1 cellular context compared by ENCODE assay signal in the genomic region with DNA sequence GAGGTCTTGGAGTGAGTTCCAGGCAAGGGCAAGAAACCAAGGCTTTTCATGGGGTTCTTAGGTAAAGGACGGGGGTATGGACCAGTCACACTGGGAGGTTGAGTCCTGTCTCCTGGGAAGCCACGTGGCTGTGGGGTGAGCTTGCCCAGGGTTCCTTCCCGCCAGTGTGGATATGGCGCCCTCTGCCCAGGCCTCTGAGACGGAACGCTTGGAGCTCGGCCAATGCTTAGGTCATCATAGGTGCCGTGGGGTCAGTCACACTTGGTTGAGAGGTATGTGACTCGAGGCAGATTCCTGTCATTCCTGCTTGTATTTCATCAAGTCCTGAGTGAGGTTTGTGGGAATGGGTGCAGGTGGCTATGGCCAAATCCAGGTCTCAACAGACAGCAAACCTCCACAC.
TF ChIP-seq lines count a peak whose summit lies in the region.

No MANE protein-coding gene starts in this region.

TF ChIP-seq in HepG2, 621 proteins besides CTCF, POLR2A, EP300 and RAD21 (continued from another document):
- TF ChIP-seq ZNF687 (CRISPR knock-in tag; IDR thresholded peaks at IDR 0.05) (peak; percentile 51), RFXANK (CRISPR knock-in tag; IDR thresholded peaks at IDR 0.05) (no peak), ZFP82 (CRISPR knock-in tag; IDR thresholded peaks at IDR 0.05; ENCODE audit: borderline replicate concordance) (no peak), JDP2 (CRISPR knock-in tag; IDR thresholded peaks at IDR 0.05; ENCODE audit: borderline replicate concordance) (no peak), ZNF782 (CRISPR knock-in tag; IDR thresholded peaks at IDR 0.05; ENCODE audit: borderline replicate concordance) (no peak), ZFY (CRISPR knock-in tag; IDR thresholded peaks at IDR 0.05) (no peak), AGO1 (IDR thresholded peaks at IDR 0.05; ENCODE audit: low read depth, low read length, poor library complexity, severe bottlenecking) (no peak), ZFAT (CRISPR knock-in tag; conservative IDR thresholded peaks at IDR 0.05) (no peak), ZNF704 (CRISPR knock-in tag; IDR thresholded peaks at IDR 0.05; ENCODE audit: borderline replicate concordance) (no peak), GATA4 (IDR thresholded peaks at IDR 0.05; ENCODE audit: borderline replicate concordance, low read depth) (no peak), ATF2 (CRISPR knock-in tag; IDR thresholded peaks at IDR 0.05) (0 out of 2 replicates have a peak, but pooled peaks have one; percentile 33), TERF1 (CRISPR knock-in tag; IDR thresholded peaks at IDR 0.05) (no peak), TEF (CRISPR knock-in tag; IDR thresholded peaks at IDR 0.05) (no peak), LCORL (IDR thresholded peaks at IDR 0.05) (no peak), LCORL (CRISPR knock-in tag; IDR thresholded peaks at IDR 0.05) (no peak), SOX13 (IDR thresholded peaks at IDR 0.05) (no peak), SOX13 (CRISPR knock-in tag; conservative IDR thresholded peaks at IDR 0.05 in 1 of 2, IDR thresholded peaks at IDR 0.05 in 1 of 2) (no peak), ZNF160 (CRISPR knock-in tag; IDR thresholded peaks at IDR 0.05) (no peak), ZNF383 (CRISPR knock-in tag; IDR thresholded peaks at IDR 0.05; ENCODE audit: borderline replicate concordance) (no peak), CHD2 (IDR thresholded peaks at IDR 0.05; ENCODE audit: low read depth, low read length) (0 out of 2 replicates have a peak, but pooled peaks have one; percentile 18), BRD4 (CRISPR knock-in tag; IDR thresholded peaks at IDR 0.05) (no peak), SRF (IDR thresholded peaks at IDR 0.05; ENCODE audit: low read depth, low read length) (no peak), BCL6 (CRISPR knock-in tag; IDR thresholded peaks at IDR 0.05) (no peak), ZNF138 (CRISPR knock-in tag; IDR thresholded peaks at IDR 0.05; ENCODE audit: low read depth) (no peak), MAFG (CRISPR knock-in tag; IDR thresholded peaks at IDR 0.05) (no peak), TEAD3 (CRISPR knock-in tag; optimal IDR thresholded peaks at IDR 0.05; ENCODE audit: borderline replicate concordance) (peak; percentile 60)
- TF ChIP-seq, protein P1, sequence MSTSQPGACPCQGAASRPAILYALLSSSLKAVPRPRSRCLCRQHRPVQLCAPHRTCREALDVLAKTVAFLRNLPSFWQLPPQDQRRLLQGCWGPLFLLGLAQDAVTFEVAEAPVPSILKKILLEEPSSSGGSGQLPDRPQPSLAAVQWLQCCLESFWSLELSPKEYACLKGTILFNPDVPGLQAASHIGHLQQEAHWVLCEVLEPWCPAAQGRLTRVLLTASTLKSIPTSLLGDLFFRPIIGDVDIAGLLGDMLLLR (CRISPR knock-in tag; IDR thresholded peaks at IDR 0.05) = no peak
- TF ChIP-seq, protein P2, sequence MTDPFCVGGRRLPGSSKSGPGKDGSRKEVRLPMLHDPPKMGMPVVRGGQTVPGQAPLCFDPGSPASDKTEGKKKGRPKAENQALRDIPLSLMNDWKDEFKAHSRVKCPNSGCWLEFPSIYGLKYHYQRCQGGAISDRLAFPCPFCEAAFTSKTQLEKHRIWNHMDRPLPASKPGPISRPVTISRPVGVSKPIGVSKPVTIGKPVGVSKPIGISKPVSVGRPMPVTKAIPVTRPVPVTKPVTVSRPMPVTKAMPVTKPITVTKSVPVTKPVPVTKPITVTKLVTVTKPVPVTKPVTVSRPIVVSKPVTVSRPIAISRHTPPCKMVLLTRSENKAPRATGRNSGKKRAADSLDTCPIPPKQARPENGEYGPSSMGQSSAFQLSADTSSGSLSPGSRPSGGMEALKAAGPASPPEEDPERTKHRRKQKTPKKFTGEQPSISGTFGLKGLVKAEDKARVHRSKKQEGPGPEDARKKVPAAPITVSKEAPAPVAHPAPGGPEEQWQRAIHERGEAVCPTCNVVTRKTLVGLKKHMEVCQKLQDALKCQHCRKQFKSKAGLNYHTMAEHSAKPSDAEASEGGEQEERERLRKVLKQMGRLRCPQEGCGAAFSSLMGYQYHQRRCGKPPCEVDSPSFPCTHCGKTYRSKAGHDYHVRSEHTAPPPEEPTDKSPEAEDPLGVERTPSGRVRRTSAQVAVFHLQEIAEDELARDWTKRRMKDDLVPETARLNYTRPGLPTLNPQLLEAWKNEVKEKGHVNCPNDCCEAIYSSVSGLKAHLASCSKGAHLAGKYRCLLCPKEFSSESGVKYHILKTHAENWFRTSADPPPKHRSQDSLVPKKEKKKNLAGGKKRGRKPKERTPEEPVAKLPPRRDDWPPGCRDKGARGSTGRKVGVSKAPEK (CRISPR knock-in tag; IDR thresholded peaks at IDR 0.05; ENCODE audit: borderline replicate concordance) = no peak
- TF ChIP-seq, protein P3, sequence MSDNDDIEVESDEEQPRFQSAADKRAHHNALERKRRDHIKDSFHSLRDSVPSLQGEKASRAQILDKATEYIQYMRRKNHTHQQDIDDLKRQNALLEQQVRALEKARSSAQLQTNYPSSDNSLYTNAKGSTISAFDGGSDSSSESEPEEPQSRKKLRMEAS (IDR thresholded peaks at IDR 0.05) = peak; percentile 49
- TF ChIP-seq, protein P4, sequence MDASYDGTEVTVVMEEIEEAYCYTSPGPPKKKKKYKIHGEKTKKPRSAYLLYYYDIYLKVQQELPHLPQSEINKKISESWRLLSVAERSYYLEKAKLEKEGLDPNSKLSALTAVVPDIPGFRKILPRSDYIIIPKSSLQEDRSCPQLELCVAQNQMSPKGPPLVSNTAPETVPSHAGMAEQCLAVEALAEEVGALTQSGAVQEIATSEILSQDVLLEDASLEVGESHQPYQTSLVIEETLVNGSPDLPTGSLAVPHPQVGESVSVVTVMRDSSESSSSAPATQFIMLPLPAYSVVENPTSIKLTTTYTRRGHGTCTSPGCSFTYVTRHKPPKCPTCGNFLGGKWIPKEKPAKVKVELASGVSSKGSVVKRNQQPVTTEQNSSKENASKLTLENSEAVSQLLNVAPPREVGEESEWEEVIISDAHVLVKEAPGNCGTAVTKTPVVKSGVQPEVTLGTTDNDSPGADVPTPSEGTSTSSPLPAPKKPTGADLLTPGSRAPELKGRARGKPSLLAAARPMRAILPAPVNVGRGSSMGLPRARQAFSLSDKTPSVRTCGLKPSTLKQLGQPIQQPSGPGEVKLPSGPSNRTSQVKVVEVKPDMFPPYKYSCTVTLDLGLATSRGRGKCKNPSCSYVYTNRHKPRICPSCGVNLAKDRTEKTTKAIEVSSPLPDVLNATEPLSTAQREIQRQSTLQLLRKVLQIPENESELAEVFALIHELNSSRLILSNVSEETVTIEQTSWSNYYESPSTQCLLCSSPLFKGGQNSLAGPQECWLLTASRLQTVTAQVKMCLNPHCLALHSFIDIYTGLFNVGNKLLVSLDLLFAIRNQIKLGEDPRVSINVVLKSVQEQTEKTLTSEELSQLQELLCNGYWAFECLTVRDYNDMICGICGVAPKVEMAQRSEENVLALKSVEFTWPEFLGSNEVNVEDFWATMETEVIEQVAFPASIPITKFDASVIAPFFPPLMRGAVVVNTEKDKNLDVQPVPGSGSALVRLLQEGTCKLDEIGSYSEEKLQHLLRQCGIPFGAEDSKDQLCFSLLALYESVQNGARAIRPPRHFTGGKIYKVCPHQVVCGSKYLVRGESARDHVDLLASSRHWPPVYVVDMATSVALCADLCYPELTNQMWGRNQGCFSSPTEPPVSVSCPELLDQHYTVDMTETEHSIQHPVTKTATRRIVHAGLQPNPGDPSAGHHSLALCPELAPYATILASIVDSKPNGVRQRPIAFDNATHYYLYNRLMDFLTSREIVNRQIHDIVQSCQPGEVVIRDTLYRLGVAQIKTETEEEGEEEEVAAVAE (CRISPR knock-in tag; IDR thresholded peaks at IDR 0.05; ENCODE audit: borderline replicate concordance) = no peak
- TF ChIP-seq, protein P5, sequence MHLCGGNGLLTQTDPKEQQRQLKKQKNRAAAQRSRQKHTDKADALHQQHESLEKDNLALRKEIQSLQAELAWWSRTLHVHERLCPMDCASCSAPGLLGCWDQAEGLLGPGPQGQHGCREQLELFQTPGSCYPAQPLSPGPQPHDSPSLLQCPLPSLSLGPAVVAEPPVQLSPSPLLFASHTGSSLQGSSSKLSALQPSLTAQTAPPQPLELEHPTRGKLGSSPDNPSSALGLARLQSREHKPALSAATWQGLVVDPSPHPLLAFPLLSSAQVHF (CRISPR knock-in tag; IDR thresholded peaks at IDR 0.05) = no peak
